ENCODE assay signal across 24 cellular contexts in genomic region chr10:48590945-48591344, GRCh38.
"Had no signal": no experiment of that assay in that cellular context is flagged by ENCODE, and none has a peak within 500 bp of the region (broad histone marks: within the 10 kb centered on the region; RNA-seq: fewer than 3 reads in every experiment).

No MANE protein-coding gene starts in this region.

- H3K4me3 ChIP-seq: adrenal gland, ascending aorta, esophagus squamous epithelium, gastroesophageal sphincter, heart right ventricle, lower lobe of right lung, mucosa of descending colon, right lobe of liver, skin epidermis, tibial artery had no signal

- H3K36me3 ChIP-seq: adrenal gland, ascending aorta, esophagus squamous epithelium, gastroesophageal sphincter, heart right ventricle, lower lobe of right lung, right lobe of liver, tibial artery had no signal

- DNase-seq: activated CD8-positive, alpha-beta memory T cell treated with anti-CD3 and anti-CD28 coated beads, Interleukin-2, amount 50 U/mL, for 4 hours; activated naive CD4-positive, alpha-beta T cell; activated T-cell treated with anti-CD3 and anti-CD28 coated beads, Interleukin-2, amount 50 U/mL, for 4 hours; adrenal gland; brain microvascular endothelial cell; endodermal cell; esophagus squamous epithelium; heart right ventricle; islet precursor cell; left colon; lower lobe of right lung; mesendoderm; mucosa of descending colon; nephron progenitor cell; right lobe of liver; stimulated activated CD4-positive, alpha-beta T cell treated with anti-CD3 and anti-CD28 coated beads, Interleukin-1b, Interleukin-23, amount 100 ng/mL, for 48 hours; substantia nigra; tibial artery had no signal

- H3K27ac ChIP-seq: adrenal gland, ascending aorta, esophagus squamous epithelium, gastroesophageal sphincter, lower lobe of right lung, parathyroid adenoma, right lobe of liver, tibial artery had no signal

- ATAC-seq: activated T-cell treated with anti-CD3 and anti-CD28 coated beads, Interleukin-2, amount 50 U/mL, for 4 hours; gastroesophageal sphincter; heart right ventricle; left colon; lower lobe of right lung; mucosa of descending colon; right lobe of liver; WTC11 had no signal

- H3K27me3 ChIP-seq: adrenal gland, ascending aorta, brain microvascular endothelial cell, esophagus squamous epithelium, gastroesophageal sphincter, right lobe of liver, tibial artery had no signal

- H3K4me1 ChIP-seq: adrenal gland, ascending aorta, gastroesophageal sphincter, lower lobe of right lung, parathyroid adenoma, right lobe of liver had no signal

- H3K9ac ChIP-seq: parathyroid adenoma had no signal

- H3K9me3 ChIP-seq: adrenal gland, ascending aorta, esophagus squamous epithelium, gastroesophageal sphincter, heart right ventricle, lower lobe of right lung, mucosa of descending colon, right lobe of liver, tibial artery had no signal

- H2AFZ ChIP-seq: parathyroid adenoma had no signal

- H3K79me2 ChIP-seq: parathyroid adenoma had no signal

- FAIRE-seq: colon had no signal
